27 cellular contexts compared by ENCODE assay signal in genomic region chr3:107201146-107201545, GRCh38.
"Had no signal": no experiment of that assay in that cellular context is flagged by ENCODE, and none has a peak within 500 bp of the region (broad histone marks: within the 10 kb centered on the region; RNA-seq: fewer than 3 reads in every experiment).

No MANE protein-coding gene starts in this region.

- H3K4me1 Mint-ChIP-seq: activated CD4-positive, alpha-beta memory T cell treated with anti-CD3 and anti-CD28 coated beads, Interleukin-2, amount 10 ng/mL, durations not matched to agents 7 days and 5 days; activated CD4-positive, alpha-beta T cell treated with anti-CD3 and anti-CD28 coated beads, Interleukin-2, amount 10 ng/mL, durations not matched to agents 24 days and 14 days; memory B cell; naive thymus-derived CD4-positive, alpha-beta T cell had no signal

- H3K4me3 ChIP-seq: body of pancreas, cardiac muscle cell, colonic mucosa, gastroesophageal sphincter, hepatocyte, right atrium auricular region, spleen, suprapubic skin, tibial artery had no signal

- H3K27ac Mint-ChIP-seq: activated CD4-positive, alpha-beta memory T cell treated with anti-CD3 and anti-CD28 coated beads, Interleukin-2, amount 10 ng/mL, durations not matched to agents 7 days and 5 days; activated CD4-positive, alpha-beta T cell treated with anti-CD3 and anti-CD28 coated beads, Interleukin-2, amount 10 ng/mL, durations not matched to agents 24 days and 14 days; activated naive CD8-positive, alpha-beta T cell; memory B cell; naive thymus-derived CD4-positive, alpha-beta T cell had no signal

- H3K27me3 Mint-ChIP-seq: activated naive CD8-positive, alpha-beta T cell had no signal

- H2AFZ ChIP-seq: hepatocyte had no signal

- H3K27ac ChIP-seq: body of pancreas, cardiac muscle cell, colonic mucosa, gastroesophageal sphincter, hepatocyte, right atrium auricular region, spleen, suprapubic skin had no signal

- H3K36me3 Mint-ChIP-seq: activated naive CD8-positive, alpha-beta T cell; memory B cell; naive thymus-derived CD4-positive, alpha-beta T cell had no signal

- H3K9me3 Mint-ChIP-seq: activated CD4-positive, alpha-beta memory T cell treated with anti-CD3 and anti-CD28 coated beads, Interleukin-2, amount 10 ng/mL, durations not matched to agents 7 days and 5 days; activated CD4-positive, alpha-beta T cell treated with anti-CD3 and anti-CD28 coated beads, Interleukin-2, amount 10 ng/mL, durations not matched to agents 24 days and 14 days; memory B cell; neural crest cell had no signal

- DNase-seq: activated CD4-positive, alpha-beta memory T cell treated with anti-CD3 and anti-CD28 coated beads, Interleukin-2, amount 10 ng/mL, durations not matched to agents 7 days and 5 days; activated CD4-positive, alpha-beta T cell treated with anti-CD3 and anti-CD28 coated beads, Interleukin-2, amount 10 ng/mL, durations not matched to agents 24 days and 14 days; activated CD4-positive, CD25-positive, alpha-beta regulatory T cell treated with anti-CD3 and anti-CD28 coated beads, Interleukin-2, amount 50 U/mL, for 72 hours; activated naive CD4-positive, alpha-beta T cell treated with Interleukin-2 at 50 U/mL for 16 hours; activated T-cell treated with anti-CD3 and anti-CD28 coated beads, Interleukin-2, amount 50 U/mL, for 48 hours; aorta; body of pancreas; cerebellar nuclear complex; colonic mucosa; effector CD8-positive, alpha-beta T cell; erythroblast; kidney; midbrain; naive thymus-derived CD4-positive, alpha-beta T cell; occipital lobe; spleen; stimulated activated naive CD4-positive, alpha-beta T cell; T-helper 2 cell; tibial artery had no signal

- H3K9me3 ChIP-seq: body of pancreas, colonic mucosa, gastroesophageal sphincter, right atrium auricular region, spleen, suprapubic skin, tibial artery had no signal

- H3K4me1 ChIP-seq: body of pancreas, colonic mucosa, spleen had no signal

- H3K4me2 ChIP-seq: hepatocyte had no signal

- H3K4me3 Mint-ChIP-seq: activated CD4-positive, alpha-beta memory T cell treated with anti-CD3 and anti-CD28 coated beads, Interleukin-2, amount 10 ng/mL, durations not matched to agents 7 days and 5 days; activated CD4-positive, alpha-beta T cell treated with anti-CD3 and anti-CD28 coated beads, Interleukin-2, amount 10 ng/mL, durations not matched to agents 24 days and 14 days; activated naive CD8-positive, alpha-beta T cell; memory B cell; naive thymus-derived CD4-positive, alpha-beta T cell; neural crest cell had no signal

- H3K27me3 ChIP-seq: body of pancreas, cardiac muscle cell, colonic mucosa, gastroesophageal sphincter, hepatocyte, right atrium auricular region, spleen, suprapubic skin, tibial artery had no signal

- H3K79me2 ChIP-seq: hepatocyte had no signal

- H3K36me3 ChIP-seq: cardiac muscle cell, colonic mucosa, gastroesophageal sphincter, right atrium auricular region, spleen, suprapubic skin, tibial artery had no signal

- ATAC-seq: body of pancreas; gastroesophageal sphincter; naive thymus-derived CD4-positive, alpha-beta T cell had no signal
